In genomic region chr6:41767112-41767946, GRCh38 we compare ENCODE assay signal across 8 cellular contexts.
A peak's percentile ranks its signal among the peaks of the same experiment; 100 is the strongest.
DNase-seq lines count a peak whose midpoint lies in the region; ATAC-seq and TF ChIP-seq lines count a peak whose summit lies in the region.

No MANE protein-coding gene starts in this region.

- H3K9me3 Mint-ChIP-seq in T-helper 2 cell treated with Interferon-gamma antibody and Interleukin-4, amounts not matched to agents 5 μg/mL and 100 μg/mL, for 36 hours, result no peaks in the 10 kb centered on the region

- no peaks in the 10 kb centered on the region for H3K27me3 Mint-ChIP-seq in T-helper 2 cell treated with Interferon-gamma antibody and Interleukin-4, amounts not matched to agents 5 μg/mL and 100 μg/mL, for 36 hours (ENCODE audit: low read depth)

- no peak for ATAC-seq in HG02938 (IDR thresholded peaks at IDR 0.05; ENCODE audit: unreplicated experiment)

- TF ChIP-seq POLR2A in erythroblast (IDR thresholded peaks at IDR 0.05; ENCODE audit: low read length), result no peak

- H3K4me1 Mint-ChIP-seq in T-helper 2 cell treated with Interferon-gamma antibody and Interleukin-4, amounts not matched to agents 5 μg/mL and 100 μg/mL, for 36 hours (ENCODE audit: low read depth), result peaks cover 13% of the 10 kb centered on the region

- no peaks in the 10 kb centered on the region for H3K79me2 ChIP-seq in parathyroid adenoma

- DNase-seq in EL (peak; percentile 96), NOMO-1 treated with DMSO at 0.1 percent for 48 hours (lab: John Stamatoyannopoulos, UW; ENCODE audit: unreplicated experiment) (peak; percentile 28), erythroblast (lab: John Stamatoyannopoulos, UW) (peak; percentile 92 to 95), anterior cingulate cortex (lab: John Stamatoyannopoulos, UW) (no peak), substantia nigra (lab: John Stamatoyannopoulos, UW) (no peak)
- no peak for DNase-seq in T-helper 2 cell treated with Interferon-gamma antibody and Interleukin-4, amounts not matched to agents 5 μg/mL and 100 μg/mL, for 36 hours (ENCODE audit: low spot score)

- no peaks in the 10 kb centered on the region for H3K27me3 ChIP-seq in parathyroid adenoma (ENCODE audit: control insufficient read depth, insufficient read depth, low read length)

- H3K36me3 ChIP-seq in parathyroid adenoma (ENCODE audit: control insufficient read depth, insufficient read depth, low read length), result no peaks in the 10 kb centered on the region

- H3K9me3 ChIP-seq in parathyroid adenoma (ENCODE audit: control insufficient read depth, low read length), result no peaks in the 10 kb centered on the region

- H3K27ac ChIP-seq in parathyroid adenoma (no peak overlapping the region), substantia nigra (ENCODE audit: low read depth, low read length, poor library complexity, severe bottlenecking) (no peak overlapping the region)

- no peak overlapping the region for H3K4me3 Mint-ChIP-seq in T-helper 2 cell treated with Interferon-gamma antibody and Interleukin-4, amounts not matched to agents 5 μg/mL and 100 μg/mL, for 36 hours

- no peak overlapping the region for H3K27ac Mint-ChIP-seq in T-helper 2 cell treated with Interferon-gamma antibody and Interleukin-4, amounts not matched to agents 5 μg/mL and 100 μg/mL, for 36 hours

- H3K4me2 ChIP-seq in parathyroid adenoma (ENCODE audit: low read length), result no peak overlapping the region

- TF ChIP-seq CTCF in parathyroid adenoma (IDR thresholded peaks at IDR 0.05), result no peak

- no peaks in the 10 kb centered on the region for H3K4me1 ChIP-seq in parathyroid adenoma

- H3K36me3 Mint-ChIP-seq in T-helper 2 cell treated with Interferon-gamma antibody and Interleukin-4, amounts not matched to agents 5 μg/mL and 100 μg/mL, for 36 hours (ENCODE audit: low read depth), result peaks cover 5% of the 10 kb centered on the region

- H2AFZ ChIP-seq in parathyroid adenoma, result peak overlapping the region; percentile 25

- no peak overlapping the region for H3K9ac ChIP-seq in parathyroid adenoma

- H3K4me3 ChIP-seq in parathyroid adenoma (ENCODE audit: low read depth, low read length), result no peak overlapping the region

Comparison
In these comparisons a context has a peak if more than half of its experiments do, and no peak if none do; other contexts are left out.
1. DNase-seq: peak in EL (single experiment), NOMO-1 treated with DMSO at 0.1 percent for 48 hours (single experiment) and erythroblast (2 of 2); none in T-helper 2 cell treated with Interferon-gamma antibody and Interleukin-4, amounts not matched to agents 5 μg/mL and 100 μg/mL, for 36 hours (single experiment), anterior cingulate cortex (0 of 58) and substantia nigra (0 of 49).